Comparison of ENCODE assay signal across 14 cellular contexts in the genomic region with DNA sequence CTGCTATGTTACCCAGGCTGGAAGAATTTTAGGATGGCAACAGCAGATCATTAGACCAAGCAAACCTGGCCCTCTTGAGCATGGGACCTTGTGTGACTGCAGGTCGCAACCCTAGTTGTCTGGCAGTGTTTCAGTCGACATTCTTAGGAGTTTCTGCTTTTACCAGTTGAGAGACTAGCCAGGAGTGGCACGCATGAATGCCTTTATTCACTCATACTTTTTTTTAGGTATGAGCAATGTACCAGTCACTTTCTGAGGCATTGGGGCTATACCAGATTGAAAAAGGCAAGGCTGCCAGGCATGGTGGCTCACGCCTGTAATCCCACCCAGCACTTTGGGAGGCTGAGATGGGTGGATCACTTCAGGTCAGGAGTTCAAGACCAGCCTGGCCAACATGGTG. TPM values are rescaled to one million over a fixed set of nuclear protein-coding genes. Genes with fewer than 3 reads are reported as not detected.
DNase-seq lines count a peak whose midpoint lies in the region; ATAC-seq and TF ChIP-seq lines count a peak whose summit lies in the region.
"Had no signal": no experiment of that assay in that cellular context is flagged by ENCODE, and none has a peak within 500 bp of the region (broad histone marks: within the 10 kb centered on the region; RNA-seq: fewer than 3 reads in every experiment).

No MANE protein-coding gene starts in this region.

- H3K27me3 ChIP-seq in PC-9 (ENCODE audit: insufficient read depth, low read depth): no peaks in the 10 kb centered on the region

- no peak for ATAC-seq in naive thymus-derived CD8-positive, alpha-beta T cell
- ATAC-seq: K562, left lobe of liver, natural killer cell had no signal

- intact Hi-C loops in PC-9 (cut with micrococcal nuclease; ENCODE audit: unreplicated experiment): loop anchor here (5.0 kb wide), 1 partner anchor 85 kb away; no protein-coding TSS in a partner anchor

- H3K4me1 ChIP-seq in PC-9 (replicated peaks; ENCODE audit: insufficient read depth): peaks cover 31% of the 10 kb centered on the region

- no peak for TF ChIP-seq CTCF in PC-9 (conservative IDR thresholded peaks at IDR 0.05)

- no peaks in the 10 kb centered on the region for H3K9me3 Mint-ChIP-seq in naive thymus-derived CD8-positive, alpha-beta T cell
- no peaks in the 10 kb centered on the region for H3K9me3 Mint-ChIP-seq in T-helper 2 cell treated with Interferon-gamma antibody and Interleukin-4, amounts not matched to agents 5 μg/mL and 100 μg/mL, for 36 hours
- H3K9me3 Mint-ChIP-seq: natural killer cell had no signal

- no peak overlapping the region for H3K4me3 ChIP-seq in PC-9
- H3K4me3 ChIP-seq: K562 had no signal

- H3K27me3 Mint-ChIP-seq in naive thymus-derived CD8-positive, alpha-beta T cell: no peaks in the 10 kb centered on the region
- H3K27me3 Mint-ChIP-seq in T-helper 2 cell treated with Interferon-gamma antibody and Interleukin-4, amounts not matched to agents 5 μg/mL and 100 μg/mL, for 36 hours (ENCODE audit: low read depth): no peaks in the 10 kb centered on the region

- H3K9me2 ChIP-seq in PC-9 (ENCODE audit: insufficient read depth): no peaks in the 10 kb centered on the region

- H3K36me3 Mint-ChIP-seq in naive thymus-derived CD8-positive, alpha-beta T cell: no peaks in the 10 kb centered on the region
- no peaks in the 10 kb centered on the region for H3K36me3 Mint-ChIP-seq in T-helper 2 cell treated with Interferon-gamma antibody and Interleukin-4, amounts not matched to agents 5 μg/mL and 100 μg/mL, for 36 hours (ENCODE audit: low read depth)
- H3K36me3 Mint-ChIP-seq: natural killer cell had no signal

- no peaks in the 10 kb centered on the region for H3K36me3 ChIP-seq in PC-9 (ENCODE audit: low read depth)

- CTCF ChIA-PET in PC-9 (lab: Charles Lee): no interaction called here

- H3K4me2 ChIP-seq in PC-9: no peak overlapping the region

- H2AFZ ChIP-seq in PC-9: no peak overlapping the region

- no TSS peak for BruUV-seq in PC-9 (replicated peaks; lab: Mats Ljungman, UMichigan)

- H3K27ac ChIP-seq in PC-9: peak overlapping the region; percentile 56
- peak overlapping the region; percentile 85 for H3K27ac ChIP-seq in epithelial cell of prostate

- peaks cover 32% of the 10 kb centered on the region for H3F3A ChIP-seq in PC-9 (ENCODE audit: insufficient read depth, low read depth)

- no peak overlapping the region for H3K4me3 Mint-ChIP-seq in naive thymus-derived CD8-positive, alpha-beta T cell
- no peak overlapping the region for H3K4me3 Mint-ChIP-seq in T-helper 2 cell treated with Interferon-gamma antibody and Interleukin-4, amounts not matched to agents 5 μg/mL and 100 μg/mL, for 36 hours
- H3K4me3 Mint-ChIP-seq: CD14-positive monocyte, natural killer cell had no signal

- H3K4me1 Mint-ChIP-seq in naive thymus-derived CD8-positive, alpha-beta T cell: peaks cover 0 to 2% (median 0%) of the 10 kb centered on the region in 4 donors
- H3K4me1 Mint-ChIP-seq in T-helper 2 cell treated with Interferon-gamma antibody and Interleukin-4, amounts not matched to agents 5 μg/mL and 100 μg/mL, for 36 hours (ENCODE audit: low read depth): no peaks in the 10 kb centered on the region
- H3K4me1 Mint-ChIP-seq: CD14-positive monocyte, natural killer cell had no signal

- no peak overlapping the region for H3K27ac Mint-ChIP-seq in naive thymus-derived CD8-positive, alpha-beta T cell
- no peak overlapping the region for H3K27ac Mint-ChIP-seq in T-helper 2 cell treated with Interferon-gamma antibody and Interleukin-4, amounts not matched to agents 5 μg/mL and 100 μg/mL, for 36 hours
- H3K27ac Mint-ChIP-seq: CD14-positive monocyte, natural killer cell had no signal

- no peaks in the 10 kb centered on the region for H3K9me3 ChIP-seq in PC-9 (ENCODE audit: insufficient read depth, low read depth)

- no peaks in the 10 kb centered on the region for H4K20me1 ChIP-seq in PC-9 (ENCODE audit: insufficient read depth)

- DNase-seq in HCEC 1CT: peak; percentile 18
- DNase-seq in PC-9: peak; percentile 56 to 86
- peak; percentile 86 for DNase-seq in epithelial cell of prostate (ENCODE audit: low read depth, low spot score)
- peak; percentile 57 for DNase-seq in myocyte (ENCODE audit: low read depth)
- no peak for DNase-seq in naive thymus-derived CD8-positive, alpha-beta T cell
- DNase-seq in activated T-cell treated with anti-CD3 and anti-CD28 coated beads for 4 hours: no peak
- DNase-seq in T-helper 2 cell treated with Interferon-gamma antibody and Interleukin-4, amounts not matched to agents 5 μg/mL and 100 μg/mL, for 36 hours (ENCODE audit: low spot score): no peak
- no peak for DNase-seq in stimulated activated CD4-positive, alpha-beta T cell treated with anti-CD3 and anti-CD28 coated beads, Interleukin-2, amount 100 ng/mL, for 48 hours
- DNase-seq: natural killer cell, NCI-H1417, trophoblast cell had no signal

- POLR2A ChIA-PET in PC-9 (lab: Charles Lee; ENCODE audit: unreplicated experiment): no interaction called here
- POLR2A ChIA-PET in naive thymus-derived CD8-positive, alpha-beta T cell (lab: Charles Lee): no interaction called here

- H3K79me2 ChIP-seq in PC-9 (ENCODE audit: low read depth): no peaks in the 10 kb centered on the region

RNA-seq across cellular contexts. Expression of a gene that starts 28.2 kb away (rescaled TPM):
- total RNA-seq in PC-9 (2021) (2.5 and 2.7 TPM in 2 replicates), myocyte (0.08 TPM in 1 of 2 replicates, not detected in the other)
- polyA plus RNA-seq in myocyte (2012): 1.3 TPM
- 1 to 10 TPM; 3.4 to 4.0 TPM for total RNA-seq in naive thymus-derived CD8-positive, alpha-beta T cell
- under 1 TPM; 0.07 to 0.55 (median 0.11) TPM for polyA plus RNA-seq in naive thymus-derived CD8-positive, alpha-beta T cell
- polyA plus RNA-seq: CD14-positive monocyte had no signal

RNA-seq across cellular contexts. Expression of a gene that starts 55.1 kb away (rescaled TPM):
- total RNA-seq in PC-9 (2021) (126 and 161 TPM in 2 replicates), myocyte (35.5 and 36.6 TPM in 2 replicates)
- 72.9 TPM for polyA plus RNA-seq in myocyte (2012)
- total RNA-seq in naive thymus-derived CD8-positive, alpha-beta T cell: 100 to 1,000 TPM; 126 to 137 TPM
- 100 to 1,000 TPM; 165 to 192 (median 184) TPM for polyA plus RNA-seq in naive thymus-derived CD8-positive, alpha-beta T cell

RNA-seq across cellular contexts. Expression of a gene that starts 55.2 kb away (rescaled TPM):
- total RNA-seq in PC-9 (2021) (42.1 and 45.9 TPM in 2 replicates), myocyte (16.1 and 18.1 TPM in 2 replicates)
- 41.1 TPM for polyA plus RNA-seq in myocyte (2012)
- 10 to 100 TPM; 41.8 to 44.5 TPM for total RNA-seq in naive thymus-derived CD8-positive, alpha-beta T cell
- 10 to 100 TPM; 72.4 to 77.6 (median 72.8) TPM for polyA plus RNA-seq in naive thymus-derived CD8-positive, alpha-beta T cell

Comparison
In these comparisons a context has a peak if more than half of its experiments do, and no peak if none do; other contexts are left out.
1. DNase-seq: peak in HCEC 1CT (single experiment), PC-9 (2 of 2), epithelial cell of prostate (single experiment) and myocyte (single experiment); none in naive thymus-derived CD8-positive, alpha-beta T cell (0 of 10), activated T-cell treated with anti-CD3 and anti-CD28 coated beads for 4 hours (single experiment), T-helper 2 cell treated with Interferon-gamma antibody and Interleukin-4, amounts not matched to agents 5 μg/mL and 100 μg/mL, for 36 hours (single experiment) and stimulated activated CD4-positive, alpha-beta T cell treated with anti-CD3 and anti-CD28 coated beads, Interleukin-2, amount 100 ng/mL, for 48 hours (0 of 2).